9 cellular contexts compared by ENCODE assay signal in the genomic region with DNA sequence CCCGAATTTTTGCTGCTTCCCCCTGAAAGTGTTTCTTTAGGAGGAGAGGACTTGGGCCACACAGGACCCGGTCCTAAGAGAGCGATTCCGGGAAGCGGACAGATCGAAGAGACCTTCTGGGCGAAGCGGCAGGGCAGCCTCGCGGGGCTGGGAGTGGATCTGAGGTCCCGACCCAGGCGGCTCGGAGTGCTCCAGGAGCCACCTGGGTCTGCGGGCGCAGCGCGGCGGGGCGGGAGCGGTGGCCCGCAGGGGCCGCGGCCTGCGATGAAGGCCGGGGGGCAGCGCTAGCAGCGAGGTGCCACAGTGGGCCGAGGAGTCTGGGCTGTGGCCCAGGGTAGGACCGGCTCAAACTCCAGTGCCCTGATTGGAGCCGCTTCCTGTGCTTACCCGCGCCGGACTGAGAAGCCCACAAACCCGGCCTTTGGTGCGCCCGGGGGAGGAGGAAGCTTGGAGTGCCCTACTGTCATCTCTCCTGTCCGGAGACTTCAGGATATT.
DNase-seq lines count a peak whose midpoint lies in the region; ATAC-seq and TF ChIP-seq lines count a peak whose summit lies in the region.
"Had no signal": no experiment of that assay in that cellular context is flagged by ENCODE, and none has a peak within 500 bp of the region (broad histone marks: within the 10 kb centered on the region; RNA-seq: fewer than 3 reads in every experiment).

No MANE protein-coding gene starts in this region.

- TF ChIP-seq CTCF in GM20000 (IDR thresholded peaks at IDR 0.05; ENCODE audit: extremely low read depth, missing control alignments): no peak

- ATAC-seq in GM18873 (IDR thresholded peaks at IDR 0.05; ENCODE audit: low FRiP score, unreplicated experiment): no peak

- peak overlapping the region; percentile 90 for H3K4me3 Mint-ChIP-seq in activated naive CD4-positive, alpha-beta T cell treated with anti-CD3 and anti-CD28 coated beads, Interleukin-2, amount 50 U/mL, for 24 hours

- H3K9me3 Mint-ChIP-seq in activated naive CD4-positive, alpha-beta T cell treated with anti-CD3 and anti-CD28 coated beads, Interleukin-2, amount 50 U/mL, for 24 hours: no peaks in the 10 kb centered on the region

- H3K27ac Mint-ChIP-seq in activated naive CD4-positive, alpha-beta T cell treated with anti-CD3 and anti-CD28 coated beads, Interleukin-2, amount 50 U/mL, for 24 hours: no peak overlapping the region

- peaks cover 45% of the 10 kb centered on the region for H3K27me3 Mint-ChIP-seq in activated naive CD4-positive, alpha-beta T cell treated with anti-CD3 and anti-CD28 coated beads, Interleukin-2, amount 50 U/mL, for 24 hours

- DNase-seq in GM20000 (ENCODE audit: low spot score): peak; percentile 48
- DNase-seq in hepatic stellate cell (ENCODE audit: low spot score): peak; percentile 69
- DNase-seq in retina: peak; percentile 69
- no peak for DNase-seq in GDM1 (lab: John Stamatoyannopoulos, UW)
- no peak for DNase-seq in Ammon's horn (ENCODE audit: low spot score)
- DNase-seq in hippocampal formation (lab: John Stamatoyannopoulos, UW): no peak
- DNase-seq: NCI-H1417 had no signal

- H3K36me3 Mint-ChIP-seq in activated naive CD4-positive, alpha-beta T cell treated with anti-CD3 and anti-CD28 coated beads, Interleukin-2, amount 50 U/mL, for 24 hours: peaks cover 2% of the 10 kb centered on the region

- H3K4me1 Mint-ChIP-seq in activated naive CD4-positive, alpha-beta T cell treated with anti-CD3 and anti-CD28 coated beads, Interleukin-2, amount 50 U/mL, for 24 hours: peaks cover 15% of the 10 kb centered on the region

Comparison
In these comparisons a context has a peak if more than half of its experiments do, and no peak if none do; other contexts are left out.
1. DNase-seq: peak in GM20000 (single experiment), hepatic stellate cell (single experiment) and retina (single experiment); none in GDM1 (single experiment), Ammon's horn (single experiment) and hippocampal formation (0 of 2).